ENCODE assay signal across 9 cellular contexts in genomic region chr11:20156280-20156875, GRCh38. TPM values are rescaled to one million over a fixed set of nuclear protein-coding genes. Genes with fewer than 3 reads are reported as not detected.
DNase-seq lines count a peak whose midpoint lies in the region; ATAC-seq lines count a peak whose summit lies in the region.
"Had no signal": no experiment of that assay in that cellular context is flagged by ENCODE, and none has a peak within 500 bp of the region (broad histone marks: within the 10 kb centered on the region; RNA-seq: fewer than 3 reads in every experiment).

No MANE protein-coding gene starts in this region.

- H3K4me3 ChIP-seq in mesodermal cell (ENCODE audit: extremely low read depth, insufficient read depth, low read length, poor library complexity, severe bottlenecking) (peak overlapping the region; percentile 31), thymus (ENCODE audit: low read length) (peak overlapping the region; percentile 41)

- no peak for ATAC-seq in left lobe of liver
- no peak for ATAC-seq in GM18870 (IDR thresholded peaks at IDR 0.05; ENCODE audit: unreplicated experiment)

- no peaks in the 10 kb centered on the region for H3K9me3 ChIP-seq in mesodermal cell (ENCODE audit: control insufficient read depth, low read length)
- H3K9me3 ChIP-seq in thymus (ENCODE audit: control insufficient read depth), result peaks cover 5% of the 10 kb centered on the region

- H3K4me1 ChIP-seq in mesodermal cell (ENCODE audit: control insufficient read depth, insufficient read depth, low read length, poor library complexity, severe bottlenecking) (peaks cover 14% of the 10 kb centered on the region), thymus (ENCODE audit: control insufficient read depth, insufficient read depth, low read length) (peaks cover 4% of the 10 kb centered on the region)

- H3K27me3 ChIP-seq in thymus (ENCODE audit: control insufficient read depth, insufficient read depth), result peaks cover 65% of the 10 kb centered on the region

- H3K36me3 ChIP-seq in mesodermal cell (ENCODE audit: control insufficient read depth, insufficient read depth, low read length), result no peaks in the 10 kb centered on the region
- H3K36me3 ChIP-seq in thymus (ENCODE audit: control insufficient read depth, insufficient read depth), result no peaks in the 10 kb centered on the region

- H3K27ac ChIP-seq in mesodermal cell (ENCODE audit: low read depth, low read length, severe bottlenecking), result no peak overlapping the region
- no peak overlapping the region for H3K27ac ChIP-seq in thymus (ENCODE audit: low read depth)

- peak; percentile 40 to 50 for DNase-seq in NCI-H524 (lab: John Stamatoyannopoulos, UW)
- DNase-seq in NCI-H524 treated with DMSO at 0.1 percent for 48 hours (lab: John Stamatoyannopoulos, UW), result no peak
- DNase-seq in activated T-helper 9 cell treated with anti-CD3 and anti-CD28 coated beads, Interleukin-2, amount 50 U/mL, for 16 hours (ENCODE audit: low read depth), result peak; percentile 49
- no peak for DNase-seq in left lobe of liver (ENCODE audit: low spot score)
- DNase-seq in GF-D8 (lab: John Stamatoyannopoulos, UW), result no peak

- WGBS in mesodermal cell (ENCODE audit: insufficient coverage in 2 of 2), 2 experiments, result 0 to 1% methylated on average over 21 to 48 of the region's 51 CpGs
- 5% methylated on average over 51 of the region's 51 CpGs for WGBS in thymus

RNA-seq across cellular contexts. Expression of gene DBX1, which starts 3.9 kb away (rescaled TPM):
- not detected for polyA plus RNA-seq in mesodermal cell (2013, experiment 1 of 2)
- polyA plus RNA-seq in mesodermal cell (2013, experiment 2 of 2), result not detected
- polyA plus RNA-seq in thymus, result not detected
- not detected for total RNA-seq in left lobe of liver
- total RNA-seq: bronchial epithelial cell had no signal

Comparison
In these comparisons a context has a peak if more than half of its experiments do, and no peak if none do; other contexts are left out.
1. DNase-seq: peak in NCI-H524 (2 of 2) and activated T-helper 9 cell treated with anti-CD3 and anti-CD28 coated beads, Interleukin-2, amount 50 U/mL, for 16 hours (single experiment); none in NCI-H524 treated with DMSO at 0.1 percent for 48 hours (single experiment), left lobe of liver (single experiment) and GF-D8 (single experiment).